Comparison of ENCODE assay signal across 17 cellular contexts in genomic region chr14:104641753-104642539, GRCh38. TPM values are rescaled to one million over a fixed set of nuclear protein-coding genes. Genes with fewer than 3 reads are reported as not detected.
"Had no signal": no experiment of that assay in that cellular context is flagged by ENCODE, and none has a peak within 500 bp of the region (broad histone marks: within the 10 kb centered on the region; RNA-seq: fewer than 3 reads in every experiment).

No MANE protein-coding gene starts in this region.

- DNase-seq: activated CD4-positive, alpha-beta T cell treated with anti-CD3 and anti-CD28 coated beads for 48 hours; activated CD8-positive, alpha-beta memory T cell treated with anti-CD3 and anti-CD28 coated beads for 24 hours; activated effector memory CD4-positive, alpha-beta T cell treated with anti-CD3 and anti-CD28 coated beads, Interleukin-2, amount 50 U/mL, for 16 hours; anterior cingulate cortex; foreskin melanocyte; heart left ventricle; mammary epithelial cell; nephron progenitor cell; stimulated activated CD4-positive, alpha-beta T cell treated with anti-CD3 and anti-CD28 coated beads, Interleukin-2, amount 100 ng/mL, for 48 hours; stimulated activated naive CD4-positive, alpha-beta T cell treated with Interleukin-2 at 50 U/mL for 16 hours; T-cell had no signal

- H3K27ac Mint-ChIP-seq: activated naive CD8-positive, alpha-beta T cell; nephron progenitor cell; T-cell; WTC11 had no signal

- H3K4me1 ChIP-seq: upper lobe of right lung had no signal

- ATAC-seq: left lobe of liver, WTC11 had no signal

- H3K36me3 Mint-ChIP-seq: activated naive CD8-positive, alpha-beta T cell; T-cell had no signal

- H3K9me3 ChIP-seq: upper lobe of right lung had no signal

- H3K36me3 ChIP-seq: heart left ventricle, upper lobe of right lung had no signal

- H3K27ac ChIP-seq: heart left ventricle, upper lobe of right lung had no signal

- H3K4me3 ChIP-seq: heart left ventricle, upper lobe of right lung had no signal

- H3K4me3 Mint-ChIP-seq: activated naive CD8-positive, alpha-beta T cell; nephron progenitor cell; T-cell; WTC11 had no signal

RNA-seq across cellular contexts. Expression of gene TMEM179, which starts 37.4 kb away (rescaled TPM):
- total RNA-seq: endothelial cell of umbilical vein, osteocyte, T-cell, upper lobe of right lung had no signal
- polyA plus RNA-seq: mammary epithelial cell had no signal
